ENCODE assay signal across 24 cellular contexts in the genomic region with DNA sequence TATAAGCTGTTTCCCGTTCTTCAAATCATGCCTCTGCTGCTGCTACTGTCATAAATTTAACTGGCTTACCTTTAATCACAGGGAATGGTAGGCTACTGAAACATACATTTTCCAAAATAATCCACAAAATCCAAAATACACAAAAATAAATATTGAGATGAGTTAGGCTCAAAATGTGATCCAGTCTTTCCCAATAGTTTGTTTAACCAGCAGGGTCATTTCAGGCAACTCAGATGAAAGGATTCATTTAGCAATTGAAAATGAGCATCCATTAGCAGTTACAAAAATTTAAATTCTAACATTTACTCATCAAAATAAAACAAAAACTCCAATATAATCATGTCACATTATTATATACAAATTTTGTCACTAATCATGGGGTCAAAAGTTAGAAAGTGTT.
"Had no signal": no experiment of that assay in that cellular context is flagged by ENCODE, and none has a peak within 500 bp of the region (broad histone marks: within the 10 kb centered on the region; RNA-seq: fewer than 3 reads in every experiment).

No MANE protein-coding gene starts in this region.

- H3K36me3 ChIP-seq: heart right ventricle, lower lobe of right lung, ovary, right atrium auricular region, stomach, thyroid gland, transverse colon, upper lobe of left lung, vagina had no signal

- H3K4me3 ChIP-seq: heart right ventricle, hepatocyte, lower lobe of right lung, ovary, right atrium auricular region, skin epidermis, stomach, testis, thyroid gland, transverse colon, upper lobe of left lung, vagina had no signal

- DNase-seq: heart right ventricle; islet precursor cell; left ventricle myocardium superior; lower lobe of right lung; mammary epithelial cell; mesenchymal stem cell; naive thymus-derived CD8-positive, alpha-beta T cell; ovary; stimulated activated CD4-positive, alpha-beta T cell treated with anti-CD3 and anti-CD28 coated beads, Interleukin-12 subunit alpha, Interleukin-12 subunit beta, amount 100 ng/mL, for 4 hours; stimulated activated CD4-positive, alpha-beta T cell treated with anti-CD3 and anti-CD28 coated beads, Interleukin-15, amount 100 ng/mL, for 24 hours; stimulated activated CD4-positive, alpha-beta T cell treated with anti-CD3 and anti-CD28 coated beads, Interleukin-2, amount 100 ng/mL, for 24 hours; stimulated activated CD4-positive, alpha-beta T cell treated with anti-CD3 and anti-CD28 coated beads, Interleukin-4, amount 100 ng/mL, for 1 hour; stimulated activated naive B cell treated with anti-CD40 and anti-IgM and Interleukin-4, amounts not matched to agents 10 μg/mL and 1 μg/mL and 100 μg/mL, for 72 hours; stimulated activated naive CD8-positive, alpha-beta T cell treated with anti-CD3 and anti-CD28 coated beads, Interleukin-15, Interleukin-2, amounts not matched to agents 100 U/mL and 50 U/mL, for 24 hours; stomach; testis; thyroid gland; transverse colon; upper lobe of left lung had no signal

- ATAC-seq: heart right ventricle; left ventricle myocardium superior; lower lobe of right lung; naive thymus-derived CD8-positive, alpha-beta T cell; sciatic nerve; stimulated activated naive B cell treated with anti-CD40 and anti-IgM and Interleukin-4, amounts not matched to agents 10 μg/mL and 1 μg/mL and 100 μg/mL, for 72 hours; stimulated activated naive CD8-positive, alpha-beta T cell treated with anti-CD3 and anti-CD28 coated beads, Interleukin-15, Interleukin-2, amounts not matched to agents 100 U/mL and 50 U/mL, for 24 hours had no signal

- H3K4me1 ChIP-seq: heart right ventricle, lower lobe of right lung, right atrium auricular region, stomach, testis, transverse colon, upper lobe of left lung, vagina had no signal

- H3K9me3 ChIP-seq: lower lobe of right lung, ovary, right atrium auricular region, stomach, testis, thyroid gland, transverse colon, upper lobe of left lung, vagina had no signal

- H3K4me2 ChIP-seq: hepatocyte had no signal

- H2AFZ ChIP-seq: hepatocyte had no signal

- H3K27me3 ChIP-seq: heart right ventricle, hepatocyte, ovary, right atrium auricular region, stomach, testis, thyroid gland, transverse colon, upper lobe of left lung, vagina had no signal

- H3K27ac ChIP-seq: heart right ventricle, hepatocyte, lower lobe of right lung, ovary, right atrium auricular region, skin epidermis, stomach, testis, thyroid gland, transverse colon, upper lobe of left lung, vagina had no signal
